16 cellular contexts compared by ENCODE assay signal in the genomic region with DNA sequence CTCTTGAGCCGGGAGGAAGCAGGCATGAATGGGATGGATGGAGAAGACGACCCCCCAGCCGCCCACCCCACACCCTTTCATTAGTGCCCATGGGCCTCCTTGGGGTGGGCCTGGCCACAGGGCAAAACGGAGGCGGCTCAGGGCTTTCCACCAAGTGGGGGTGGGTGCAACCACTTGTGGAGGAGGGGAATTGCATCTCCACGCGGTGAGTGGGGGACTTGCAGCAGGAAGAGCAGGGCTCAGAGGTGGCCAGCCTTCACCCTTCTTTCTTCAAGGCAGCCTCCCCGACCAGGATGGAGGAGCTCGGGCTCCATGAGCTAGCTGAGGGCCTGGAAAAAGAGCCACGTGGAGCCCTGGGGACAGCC.
DNase-seq lines count a peak whose midpoint lies in the region; ATAC-seq and TF ChIP-seq lines count a peak whose summit lies in the region.
"Had no signal": no experiment of that assay in that cellular context is flagged by ENCODE, and none has a peak within 500 bp of the region (broad histone marks: within the 10 kb centered on the region; RNA-seq: fewer than 3 reads in every experiment).

No MANE protein-coding gene starts in this region.

- H3K9ac ChIP-seq in BLaER1 treated with 17β-estradiol and CSF1 and Interleukin-3, amounts not matched to agents 10 nM and 100 nM = peak overlapping the region in 10 of 11 experiments; percentile 20 to 70 (median 58); a peak in 18 of 22 replicates

- no peaks in the 10 kb centered on the region for H4K20me1 ChIP-seq in BLaER1 treated with 17β-estradiol and CSF1 and Interleukin-3, amounts not matched to agents 10 nM and 100 nM

- TF ChIP-seq CTCF in HEK293 (tag by site-specific recombination; IDR thresholded peaks at IDR 0.05) = no peak

- peaks cover 49 to 88% (median 79%) of the 10 kb centered on the region in 10 experiments for H3K4me1 ChIP-seq in BLaER1 treated with 17β-estradiol and CSF1 and Interleukin-3, amounts not matched to agents 10 nM and 100 nM
- no peaks in the 10 kb centered on the region for H3K4me1 ChIP-seq in HEK293 (ENCODE audit: control insufficient read depth, insufficient read depth, low read length)

- no peak overlapping the region for H3K4me3 ChIP-seq in BLaER1 treated with 17β-estradiol and CSF1 and Interleukin-3, amounts not matched to agents 10 nM and 100 nM
- H3K4me3 ChIP-seq in HEK293 (ENCODE audit: low read depth, low read length) = no peak overlapping the region

- H3K4me2 ChIP-seq in BLaER1 treated with 17β-estradiol and CSF1 and Interleukin-3, amounts not matched to agents 10 nM and 100 nM = peak overlapping the region; percentile 61 to 89 (median 81)

- peak overlapping the region in 9 of 11 experiments; percentile 64 to 77 (median 70); a peak in 18 of 22 replicates for H3K27ac ChIP-seq in BLaER1 treated with 17β-estradiol and CSF1 and Interleukin-3, amounts not matched to agents 10 nM and 100 nM
- no peak overlapping the region for H3K27ac ChIP-seq in HEK293 (ENCODE audit: extremely low read depth, low read depth, low read length)
- peak overlapping the region; percentile 6 for H3K27ac ChIP-seq in caudate nucleus (ENCODE audit: low read depth, low read length)

- CTCF ChIA-PET in HEK293 (lab: Yijun Ruan, JAX) = no interaction called here

- H3K9me3 ChIP-seq in BLaER1 treated with 17β-estradiol and CSF1 and Interleukin-3, amounts not matched to agents 10 nM and 100 nM (replicated peaks in 1 of 11) = no peaks in the 10 kb centered on the region
- H3K9me3 ChIP-seq in HEK293 (ENCODE audit: control insufficient read depth, insufficient read depth, low read depth, low read length) = no peaks in the 10 kb centered on the region

- ATAC-seq in HG03097 (IDR thresholded peaks at IDR 0.05; ENCODE audit: low FRiP score, unreplicated experiment) = no peak
- ATAC-seq: SK-N-SH treated with all-trans-retinoic acid at 6 μM for 48 hours had no signal

- POLR2A ChIA-PET in HEK293 (lab: Yijun Ruan, JAX) = no interaction called here

- H3K27me3 ChIP-seq in BLaER1 treated with 17β-estradiol and CSF1 and Interleukin-3, amounts not matched to agents 10 nM and 100 nM = no peaks in the 10 kb centered on the region

- DNase-seq in caudate nucleus (lab: John Stamatoyannopoulos, UW) (no peak), retina (peak; percentile 37), cerebellar cortex (ENCODE audit: low spot score) (no peak), NCI-H146 (lab: John Stamatoyannopoulos, UW) (no peak)
- DNase-seq: ACHN, DMS79 treated with DMSO at 0.1 percent for 48 hours, H9, NCI-H1105, NCI-H1694, NCI-H510A, NCI-H774, SHP77 had no signal

- H3K36me3 ChIP-seq in BLaER1 treated with 17β-estradiol and CSF1 and Interleukin-3, amounts not matched to agents 10 nM and 100 nM = no peaks in the 10 kb centered on the region
- no peaks in the 10 kb centered on the region for H3K36me3 ChIP-seq in HEK293 (ENCODE audit: control insufficient read depth in 2 of 2, insufficient read depth in 1 of 2, low read length in 2 of 2)

TF ChIP-seq in HEK293, 187 proteins besides CTCF, POLR2A, EP300 and RAD21:
- no peak for TF ChIP-seq ZNF341 (tag by site-specific recombination; IDR thresholded peaks at IDR 0.05; ENCODE audit: low read depth)
- no peak for TF ChIP-seq ZNF114 (tag by site-specific recombination; IDR thresholded peaks at IDR 0.05)
- TF ChIP-seq ZNF221 (tag by site-specific recombination; IDR thresholded peaks at IDR 0.05; ENCODE audit: borderline replicate concordance) = no peak
- TF ChIP-seq ZNF354C (tag by site-specific recombination; IDR thresholded peaks at IDR 0.05; ENCODE audit: borderline replicate concordance, low read depth) = no peak
- TF ChIP-seq OVOL3 (tag by site-specific recombination; IDR thresholded peaks at IDR 0.05) = no peak
- TF ChIP-seq ZFHX2 (tag by site-specific recombination; conservative IDR thresholded peaks at IDR 0.05) = peak; percentile 65
- no peak for TF ChIP-seq ZSCAN23 (tag by site-specific recombination; IDR thresholded peaks at IDR 0.05)
- peak; percentile 72 for TF ChIP-seq EGR2 (tag by site-specific recombination; IDR thresholded peaks at IDR 0.05; ENCODE audit: low read depth)
- no peak for TF ChIP-seq ZNF654 (tag by site-specific recombination; IDR thresholded peaks at IDR 0.05; ENCODE audit: low read depth)
- TF ChIP-seq, protein P1, sequence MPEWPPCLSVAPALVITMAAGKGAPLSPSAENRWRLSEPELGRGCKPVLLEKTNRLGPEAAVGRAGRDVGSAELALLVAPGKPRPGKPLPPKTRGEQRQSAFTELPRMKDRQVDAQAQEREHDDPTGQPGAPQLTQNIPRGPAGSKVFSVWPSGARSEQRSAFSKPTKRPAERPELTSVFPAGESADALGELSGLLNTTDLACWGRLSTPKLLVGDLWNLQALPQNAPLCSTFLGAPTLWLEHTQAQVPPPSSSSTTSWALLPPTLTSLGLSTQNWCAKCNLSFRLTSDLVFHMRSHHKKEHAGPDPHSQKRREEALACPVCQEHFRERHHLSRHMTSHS (tag by site-specific recombination; IDR thresholded peaks at IDR 0.05) = no peak
- TF ChIP-seq, protein P2, sequence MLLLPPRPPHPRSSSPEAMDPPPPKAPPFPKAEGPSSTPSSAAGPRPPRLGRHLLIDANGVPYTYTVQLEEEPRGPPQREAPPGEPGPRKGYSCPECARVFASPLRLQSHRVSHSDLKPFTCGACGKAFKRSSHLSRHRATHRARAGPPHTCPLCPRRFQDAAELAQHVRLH (tag by site-specific recombination; IDR thresholded peaks at IDR 0.05) = no peak
- no peak for TF ChIP-seq ZNF48 (tag by site-specific recombination; IDR thresholded peaks at IDR 0.05)
